Comparison of ENCODE assay signal across 12 cellular contexts in the genomic region with DNA sequence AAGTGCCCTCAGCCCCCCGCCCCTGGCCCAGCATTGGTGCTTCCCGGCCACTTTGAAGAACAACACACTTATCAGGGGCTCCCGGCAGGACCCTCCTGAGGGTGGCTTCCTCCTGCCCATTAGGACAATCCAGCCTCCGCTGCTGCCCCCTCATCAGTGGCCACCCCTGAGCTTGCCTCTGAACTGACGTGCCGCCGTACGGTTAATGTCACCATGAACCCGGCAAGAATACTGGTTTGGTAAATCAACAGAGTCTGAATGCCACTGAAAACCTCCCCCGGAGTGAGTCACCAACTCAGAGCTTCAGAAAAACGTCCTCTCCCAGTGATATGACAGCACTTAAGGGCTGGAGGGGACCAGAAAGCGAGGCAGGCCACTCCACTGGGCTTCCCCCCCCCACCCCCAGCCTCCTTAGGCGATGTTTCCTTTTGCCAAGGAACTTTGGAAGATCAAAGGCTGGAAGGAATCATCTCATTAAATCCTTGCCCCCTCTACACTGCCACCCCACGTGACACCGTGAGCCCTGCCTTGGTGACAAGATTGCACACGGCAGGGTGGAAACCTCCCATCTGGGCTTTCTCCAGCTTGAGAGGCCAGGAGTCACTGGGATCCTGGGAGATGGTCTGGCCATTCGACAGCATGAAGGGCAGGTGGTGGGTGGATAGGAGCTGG.
DNase-seq lines count a peak whose midpoint lies in the region; ATAC-seq and TF ChIP-seq lines count a peak whose summit lies in the region.
"Had no signal": no experiment of that assay in that cellular context is flagged by ENCODE, and none has a peak within 500 bp of the region (broad histone marks: within the 10 kb centered on the region; RNA-seq: fewer than 3 reads in every experiment).

No MANE protein-coding gene starts in this region.

- TF ChIP-seq CTCF in HCT116 (IDR thresholded peaks at IDR 0.05 in 2 of 3, conservative IDR thresholded peaks at IDR 0.05 in 1 of 3; ENCODE audit: borderline replicate concordance in 1 of 3, insufficient read depth in 1 of 3, low read depth in 2 of 3, low read length in 2 of 3) (no peak), HFFc6 (IDR thresholded peaks at IDR 0.05) (no peak)

- H3K9me3 ChIP-seq in HCT116 (ENCODE audit: control insufficient read depth in 1 of 2, insufficient read depth in 1 of 2, low read depth in 1 of 2, low read length in 2 of 2) (no peaks in the 10 kb centered on the region), neuronal stem cell (replicated peaks in 1 of 2; ENCODE audit: control insufficient read depth in 2 of 2, insufficient read depth in 1 of 2, low read depth in 1 of 2, low read length in 2 of 2) (no peaks in the 10 kb centered on the region)

- no peak overlapping the region for H3K23ac ChIP-seq in neuronal stem cell (ENCODE audit: low read depth, low read length, poor library complexity)

- DNase-seq in AG20443 (ENCODE audit: low spot score) (peak; percentile 46), HCT116 (ENCODE audit: low read depth, low spot score) (no peak), cerebellar cortex (ENCODE audit: low spot score) (peak; percentile 40), neuronal stem cell (ENCODE audit: low spot score) (no peak), KG1 (lab: John Stamatoyannopoulos, UW) (no peak), HFFc6 (no peak)

- H3K36me3 ChIP-seq in HCT116 (ENCODE audit: control insufficient read depth in 1 of 2, insufficient read depth in 2 of 2, low read length in 2 of 2), result no peaks in the 10 kb centered on the region
- H3K36me3 ChIP-seq in neuronal stem cell (replicated peaks in 1 of 2; ENCODE audit: control insufficient read depth in 2 of 2, insufficient read depth in 2 of 2, low read length in 2 of 2), result no peaks in the 10 kb centered on the region

- WGBS in neuronal stem cell (ENCODE audit: extremely low coverage in 2 of 2, insufficient read length in 2 of 2, insufficient replicate concordance in 1 of 2), 2 donors, result no CpG with 5 or more reads among the region's 17 CpGs

- ATAC-seq in HCT116 (peak; percentile 42; the same call in 1 of the 2 replicates), GM18502 (IDR thresholded peaks at IDR 0.05; ENCODE audit: poor library complexity, unreplicated experiment) (no peak), HG03571 (IDR thresholded peaks at IDR 0.05; ENCODE audit: unreplicated experiment) (no peak)
- ATAC-seq: activated naive CD4-positive, alpha-beta T cell treated with anti-CD3 and anti-CD28 coated beads, Interleukin-2, amount 50 U/mL, for 72 hours; WTC11 had no signal

- H3K36me3 Mint-ChIP-seq in HFFc6 (ENCODE audit: low read depth), result no peaks in the 10 kb centered on the region
- H3K36me3 Mint-ChIP-seq: IgD-negative memory B cell, type B pancreatic cell, WTC11 had no signal

- no peaks in the 10 kb centered on the region for H3K9me2 ChIP-seq in HCT116 (ENCODE audit: insufficient read depth)

- H3K79me1 ChIP-seq in neuronal stem cell (ENCODE audit: low read depth, low read length), result peaks cover 2% of the 10 kb centered on the region

- no peak overlapping the region for H3K14ac ChIP-seq in neuronal stem cell (ENCODE audit: low read length)

- RAD21 ChIA-PET in HCT116 (lab: Charles Lee; ENCODE audit: low non-redundant PET in 1 of 2, low total read pairs in 2 of 2, uncharacterized antibody in 2 of 2, unreplicated experiment in 2 of 2), result interaction anchor here in 1 of 2 experiments (0.6 kb wide), 1 partner anchor 183 kb away, joined by 4 read pairs; no protein-coding TSS in a partner anchor

- CTCF ChIA-PET in HCT116 (lab: Charles Lee), result no interaction called here

- H2AFZ ChIP-seq in HCT116 (ENCODE audit: low read depth, low read length, poor library complexity, severe bottlenecking) (no peak overlapping the region), neuronal stem cell (ENCODE audit: low read length) (peak overlapping the region; percentile 46)

- TF ChIP-seq POLR2A in HCT116 (IDR thresholded peaks at IDR 0.05; ENCODE audit: borderline replicate concordance, extremely low read depth, insufficient read depth, insufficient read length), result no peak

- H3K27me3 Mint-ChIP-seq in HFFc6 (ENCODE audit: insufficient read depth), result peaks cover 45% of the 10 kb centered on the region

- no peaks in the 10 kb centered on the region for H3K79me2 ChIP-seq in HCT116 (ENCODE audit: insufficient read depth, low read length)

- no peak overlapping the region for H2BK120ac ChIP-seq in neuronal stem cell (ENCODE audit: low read depth, low read length)

- H3K4ac ChIP-seq in neuronal stem cell (ENCODE audit: low read length), result no peak overlapping the region

- H2AK5ac ChIP-seq in neuronal stem cell (ENCODE audit: low read depth, low read length), result no peak overlapping the region

- no TSS peak for BruUV-seq in HCT116 (replicated peaks; lab: Mats Ljungman, UMichigan)

- no peak overlapping the region for H2BK12ac ChIP-seq in neuronal stem cell (ENCODE audit: low read length)

- H3K18ac ChIP-seq in neuronal stem cell (ENCODE audit: low read length), result no peak overlapping the region

- no peaks in the 10 kb centered on the region for H4K20me1 ChIP-seq in HCT116 (ENCODE audit: insufficient read depth)

- H3K27ac ChIP-seq in HCT116 (ENCODE audit: low read depth, low read length) (no peak overlapping the region), neuronal stem cell (replicated peaks; ENCODE audit: low read length) (no peak overlapping the region)

- H4K8ac ChIP-seq in neuronal stem cell (ENCODE audit: low read depth, low read length), result no peak overlapping the region

- H3K9ac ChIP-seq in HCT116 (ENCODE audit: low read length) (no peak overlapping the region), neuronal stem cell (ENCODE audit: low read depth, low read length, poor library complexity) (no peak overlapping the region)

- no peak overlapping the region for H3K4me3 ChIP-seq in HCT116 (replicated peaks in 1 of 2; ENCODE audit: low read depth in 1 of 2, low read length in 2 of 2)
- H3K4me3 ChIP-seq in neuronal stem cell (ENCODE audit: low read length in 2 of 2), result no peak overlapping the region

- H3K9me3 Mint-ChIP-seq in HFFc6, result peaks cover 8% of the 10 kb centered on the region; the same call in 1 of the 2 replicates
- H3K9me3 Mint-ChIP-seq: activated naive CD4-positive, alpha-beta T cell treated with anti-CD3 and anti-CD28 coated beads, Interleukin-2, amount 50 U/mL, for 72 hours; IgD-negative memory B cell; type B pancreatic cell; WTC11 had no signal

- no peak for TF ChIP-seq RAD21 in HCT116 (IDR thresholded peaks at IDR 0.05; ENCODE audit: low read depth)

- H3K4me3 Mint-ChIP-seq in HFFc6, result no peak overlapping the region
- H3K4me3 Mint-ChIP-seq: IgD-negative memory B cell, type B pancreatic cell, WTC11 had no signal

- H2BK5ac ChIP-seq in neuronal stem cell (ENCODE audit: low read length), result no peak overlapping the region

- H4K91ac ChIP-seq in neuronal stem cell (ENCODE audit: low read depth, low read length, poor library complexity), result no peak overlapping the region

- H2BK15ac ChIP-seq in neuronal stem cell (ENCODE audit: low read length), result no peak overlapping the region

- intact Hi-C loops in HCT116 (cut with micrococcal nuclease), result no loop called here

- H3K27me3 ChIP-seq in HCT116 (ENCODE audit: insufficient read depth, low read length), result no peaks in the 10 kb centered on the region
- peaks cover 2 to 60% (median 23%) of the 10 kb centered on the region in 3 experiments for H3K27me3 ChIP-seq in neuronal stem cell (ENCODE audit: control insufficient read depth in 3 of 3, insufficient read depth in 3 of 3, low read depth in 1 of 3, low read length in 3 of 3)

- H3K4me1 ChIP-seq in HCT116 (ENCODE audit: control insufficient read depth in 1 of 2, insufficient read depth in 2 of 2, low read length in 2 of 2) (peaks cover 11 to 15% of the 10 kb centered on the region in 2 experiments), neuronal stem cell (ENCODE audit: control insufficient read depth in 2 of 2, insufficient read depth in 1 of 2, low read depth in 1 of 2, low read length in 2 of 2) (peaks cover 9 to 20% of the 10 kb centered on the region in 2 donors)

- POLR2A ChIA-PET in HCT116 (lab: Charles Lee), result no interaction called here

- no peak overlapping the region for H3K27ac Mint-ChIP-seq in HFFc6
- H3K27ac Mint-ChIP-seq: activated naive CD4-positive, alpha-beta T cell treated with anti-CD3 and anti-CD28 coated beads, Interleukin-2, amount 50 U/mL, for 72 hours; IgD-negative memory B cell; type B pancreatic cell had no signal

- peaks cover 4% of the 10 kb centered on the region; the same call in 1 of the 2 replicates for H3K4me1 Mint-ChIP-seq in HFFc6 (ENCODE audit: low read depth)

- H3K4me2 ChIP-seq in HCT116 (ENCODE audit: low read length) (peak overlapping the region; percentile 61), neuronal stem cell (ENCODE audit: insufficient read depth, low read length, poor library complexity, severe bottlenecking) (no peak overlapping the region)

TF ChIP-seq in HCT116, 20 proteins besides CTCF, POLR2A, EP300 and RAD21:
- no peak for TF ChIP-seq CBX3 (IDR thresholded peaks at IDR 0.05; ENCODE audit: low read depth)
- TF ChIP-seq, protein P1, sequence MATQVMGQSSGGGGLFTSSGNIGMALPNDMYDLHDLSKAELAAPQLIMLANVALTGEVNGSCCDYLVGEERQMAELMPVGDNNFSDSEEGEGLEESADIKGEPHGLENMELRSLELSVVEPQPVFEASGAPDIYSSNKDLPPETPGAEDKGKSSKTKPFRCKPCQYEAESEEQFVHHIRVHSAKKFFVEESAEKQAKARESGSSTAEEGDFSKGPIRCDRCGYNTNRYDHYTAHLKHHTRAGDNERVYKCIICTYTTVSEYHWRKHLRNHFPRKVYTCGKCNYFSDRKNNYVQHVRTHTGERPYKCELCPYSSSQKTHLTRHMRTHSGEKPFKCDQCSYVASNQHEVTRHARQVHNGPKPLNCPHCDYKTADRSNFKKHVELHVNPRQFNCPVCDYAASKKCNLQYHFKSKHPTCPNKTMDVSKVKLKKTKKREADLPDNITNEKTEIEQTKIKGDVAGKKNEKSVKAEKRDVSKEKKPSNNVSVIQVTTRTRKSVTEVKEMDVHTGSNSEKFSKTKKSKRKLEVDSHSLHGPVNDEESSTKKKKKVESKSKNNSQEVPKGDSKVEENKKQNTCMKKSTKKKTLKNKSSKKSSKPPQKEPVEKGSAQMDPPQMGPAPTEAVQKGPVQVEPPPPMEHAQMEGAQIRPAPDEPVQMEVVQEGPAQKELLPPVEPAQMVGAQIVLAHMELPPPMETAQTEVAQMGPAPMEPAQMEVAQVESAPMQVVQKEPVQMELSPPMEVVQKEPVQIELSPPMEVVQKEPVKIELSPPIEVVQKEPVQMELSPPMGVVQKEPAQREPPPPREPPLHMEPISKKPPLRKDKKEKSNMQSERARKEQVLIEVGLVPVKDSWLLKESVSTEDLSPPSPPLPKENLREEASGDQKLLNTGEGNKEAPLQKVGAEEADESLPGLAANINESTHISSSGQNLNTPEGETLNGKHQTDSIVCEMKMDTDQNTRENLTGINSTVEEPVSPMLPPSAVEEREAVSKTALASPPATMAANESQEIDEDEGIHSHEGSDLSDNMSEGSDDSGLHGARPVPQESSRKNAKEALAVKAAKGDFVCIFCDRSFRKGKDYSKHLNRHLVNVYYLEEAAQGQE (IDR thresholded peaks at IDR 0.05; ENCODE audit: low read depth), result no peak
- TF ChIP-seq EGR1 (IDR thresholded peaks at IDR 0.05; ENCODE audit: low read depth), result 0 out of 2 replicates have a peak, but pooled peaks have one; percentile 37

Comparison
In these comparisons a context has a peak if more than half of its experiments do, and no peak if none do; other contexts are left out.
1. DNase-seq: peak in AG20443 (single experiment) and cerebellar cortex (single experiment); none in HCT116 (single experiment), neuronal stem cell (single experiment), KG1 (single experiment) and HFFc6 (single experiment).